In the genomic region with DNA sequence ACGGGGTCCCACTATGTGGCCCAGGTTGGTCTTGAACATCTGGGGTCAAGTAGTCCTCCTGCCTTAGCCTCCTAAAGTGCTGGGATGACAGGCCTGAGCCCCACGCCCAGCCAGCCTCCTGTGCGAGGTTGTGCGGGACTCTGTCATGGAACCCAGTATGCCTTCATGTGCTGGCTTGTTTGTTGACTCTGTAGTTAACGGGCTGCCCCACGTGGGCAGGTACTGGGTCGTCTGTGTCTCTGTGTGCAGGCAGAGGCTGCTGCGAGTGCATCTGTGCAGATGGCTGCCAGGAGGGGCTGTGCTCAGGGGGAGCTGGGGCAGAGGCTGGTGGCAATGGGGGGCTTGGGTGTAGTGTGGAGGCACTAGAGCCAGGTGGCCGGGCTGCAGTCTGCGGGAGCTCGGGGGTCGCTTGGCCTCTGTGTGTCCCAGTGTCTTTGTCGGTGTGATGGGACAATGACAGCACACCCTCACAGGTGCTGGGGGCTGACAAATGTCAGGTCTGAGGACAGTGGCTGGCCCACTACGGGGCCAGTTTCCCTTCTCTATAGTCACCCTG, we compare ENCODE assay signal across 7 cellular contexts. TPM values are rescaled to one million over a fixed set of nuclear protein-coding genes. Genes with fewer than 3 reads are reported as not detected.
DNase-seq lines count a peak whose midpoint lies in the region; ATAC-seq and TF ChIP-seq lines count a peak whose summit lies in the region.
"Not testable (repeated sequence)": the region's sequence is repeated elsewhere in the genome, so short reads cannot be mapped to it uniquely, and the experiment has no call there.
"Had no signal": no experiment of that assay in that cellular context is flagged by ENCODE, and none has a peak within 500 bp of the region (broad histone marks: within the 10 kb centered on the region; RNA-seq: fewer than 3 reads in every experiment).

No MANE protein-coding gene starts in this region.

- POLR2A ChIA-PET in HEK293 (lab: Yijun Ruan, JAX): interaction anchor here (1.1 kb wide), 1 partner anchor 10 kb away, joined by 3 read pairs; no protein-coding TSS in a partner anchor
- POLR2A ChIA-PET in IMR-90 (lab: Charles Lee; ENCODE audit: unreplicated experiment): not testable (repeated sequence)

- CTCF ChIA-PET in HEK293 (lab: Yijun Ruan, JAX): interaction anchor here (1.3 to 1.6 kb wide), 2 partner anchors 124 to 141 kb away, joined by 4 read pairs; no protein-coding TSS in a partner anchor
- CTCF ChIA-PET in IMR-90 (lab: Yijun Ruan, JAX): not testable (repeated sequence)

- ATAC-seq in IMR-90 (ENCODE audit: low read depth): not testable (repeated sequence)

- H2AK9ac ChIP-seq in IMR-90 (replicated peaks; ENCODE audit: low read depth, low read length, poor library complexity): not testable (repeated sequence)

- not testable (repeated sequence) for H2BK5ac ChIP-seq in IMR-90 (ENCODE audit: low read depth, low read length, poor library complexity, severe bottlenecking); neuronal stem cell (ENCODE audit: low read length)

- H3K9me3 ChIP-seq in HEK293 (ENCODE audit: control insufficient read depth, insufficient read depth, low read depth, low read length); IMR-90 (ENCODE audit: control insufficient read depth, insufficient read depth, low read length); endodermal cell (ENCODE audit: control insufficient read depth, low read length); neuronal stem cell (replicated peaks in 1 of 2; ENCODE audit: control insufficient read depth in 2 of 2, insufficient read depth in 1 of 2, low read depth in 1 of 2, low read length in 2 of 2): not testable (repeated sequence)

- not testable (repeated sequence) for H3K27me3 ChIP-seq in IMR-90 (ENCODE audit: control insufficient read depth, insufficient read depth, low read length); endodermal cell (ENCODE audit: control insufficient read depth, insufficient read depth, low read length, poor library complexity, severe bottlenecking); neuronal stem cell (ENCODE audit: control insufficient read depth in 3 of 3, insufficient read depth in 3 of 3, low read depth in 1 of 3, low read length in 3 of 3)

- H2BK12ac ChIP-seq in neuronal stem cell (ENCODE audit: low read length): not testable (repeated sequence)

- not testable (repeated sequence) for H3K9ac ChIP-seq in IMR-90 (ENCODE audit: low read depth, low read length); endodermal cell (ENCODE audit: extremely low read depth, low read length, poor library complexity, severe bottlenecking); neuronal stem cell (ENCODE audit: low read depth, low read length, poor library complexity)

- H3K23ac ChIP-seq in IMR-90 (ENCODE audit: low read depth, low read length): not testable (repeated sequence)
- peak overlapping the region; percentile 65 for H3K23ac ChIP-seq in neuronal stem cell (ENCODE audit: low read depth, low read length, poor library complexity)

- DNase-seq in IMR-90; endodermal cell; neuronal stem cell (ENCODE audit: low spot score): not testable (repeated sequence)
- peak; percentile 57 for DNase-seq in NCI-H2171 treated with DMSO at 0.1 percent for 48 hours (lab: John Stamatoyannopoulos, UW)
- DNase-seq in posterior vena cava (ENCODE audit: low spot score): peak; percentile 77

- H2BK20ac ChIP-seq in IMR-90 (ENCODE audit: low read depth, low read length): not testable (repeated sequence)

- not testable (repeated sequence) for H4K20me1 ChIP-seq in IMR-90 (ENCODE audit: insufficient read depth, low read length)

- not testable (repeated sequence) for H2AFZ ChIP-seq in IMR-90 (replicated peaks; ENCODE audit: low read length, poor library complexity); neuronal stem cell (ENCODE audit: low read length)

- H4K8ac ChIP-seq in IMR-90 (ENCODE audit: low read depth in 2 of 2, low read length in 2 of 2); neuronal stem cell (ENCODE audit: low read depth, low read length): not testable (repeated sequence)

- not testable (repeated sequence) for H3K14ac ChIP-seq in IMR-90 (replicated peaks; ENCODE audit: low read depth, low read length); neuronal stem cell (ENCODE audit: low read length)

- not testable (repeated sequence) for H3K79me1 ChIP-seq in IMR-90 (ENCODE audit: low read depth in 1 of 2, low read length in 2 of 2); neuronal stem cell (ENCODE audit: low read depth, low read length)

- H3K9me3 Mint-ChIP-seq in endodermal cell: not testable (repeated sequence)

- H3K36me3 Mint-ChIP-seq in endodermal cell (ENCODE audit: low read depth): not testable (repeated sequence)

- not testable (repeated sequence) for BruUV-seq in IMR-90 (replicated peaks; lab: Mats Ljungman, UMichigan)

- H3K9me1 ChIP-seq in IMR-90 (ENCODE audit: insufficient read depth, low read length): not testable (repeated sequence)

- not testable (repeated sequence) for H3K4me3 Mint-ChIP-seq in endodermal cell

- not testable (repeated sequence) for H3K4me1 Mint-ChIP-seq in endodermal cell

- WGBS in IMR-90 (ENCODE audit: extremely low coverage in 2 of 2, insufficient read length in 1 of 2), 2 experiments: 92% methylated on average over 10 of the region's 14 CpGs; no CpG with 5 or more reads in 1 of the 2 experiments
- WGBS in endodermal cell (ENCODE audit: insufficient coverage in 1 of 2, insufficient read length in 1 of 2), 2 experiments: 89 to 100% methylated on average over 4 to 14 of the region's 14 CpGs
- WGBS in neuronal stem cell (ENCODE audit: extremely low coverage in 2 of 2, insufficient read length in 2 of 2, insufficient replicate concordance in 1 of 2), 2 donors: no CpG with 5 or more reads among the region's 14 CpGs

- not testable (repeated sequence) for H4K91ac ChIP-seq in IMR-90 (ENCODE audit: insufficient read depth, low read depth, low read length); neuronal stem cell (ENCODE audit: low read depth, low read length, poor library complexity)

- H3K27ac ChIP-seq in HEK293 (ENCODE audit: extremely low read depth, low read depth, low read length); IMR-90 (ENCODE audit: insufficient read depth, low read length); endodermal cell (ENCODE audit: low read depth, low read length); neuronal stem cell (replicated peaks; ENCODE audit: low read length): not testable (repeated sequence)

- not testable (repeated sequence) for H3K4me3 ChIP-seq in HEK293 (ENCODE audit: low read depth, low read length); IMR-90 (ENCODE audit: insufficient read depth, low read depth, low read length); endodermal cell (ENCODE audit: low read length); neuronal stem cell (ENCODE audit: low read length in 2 of 2)

- not testable (repeated sequence) for H3K27me3 Mint-ChIP-seq in endodermal cell (ENCODE audit: insufficient read depth)

- peak overlapping the region; percentile 25 for H3K27ac Mint-ChIP-seq in endodermal cell

- not testable (repeated sequence) for H2BK15ac ChIP-seq in IMR-90 (ENCODE audit: low read depth, low read length); neuronal stem cell (ENCODE audit: low read length)

- not testable (repeated sequence) for H4K5ac ChIP-seq in IMR-90 (ENCODE audit: low read depth, low read length)

- in situ Hi-C loops in IMR-90 (cut with MboI; ENCODE audit: low sequenced_read_pairs): loop anchor here (10.0 kb wide), 1 partner anchor 129 kb away; no protein-coding TSS in a partner anchor

- intact Hi-C loops in IMR-90 (cut with micrococcal nuclease): not testable (repeated sequence)
- intact Hi-C loops in posterior vena cava (cut with DNase I): loop anchor here in 1 of 2 donors (10.0 kb wide), 1 partner anchor 129 kb away; no protein-coding TSS in a partner anchor

- TF ChIP-seq RAD21 in IMR-90 (IDR thresholded peaks at IDR 0.05; ENCODE audit: low read length): not testable (repeated sequence)

- not testable (repeated sequence) for H3K36me3 ChIP-seq in HEK293 (ENCODE audit: control insufficient read depth in 2 of 2, insufficient read depth in 1 of 2, low read length in 2 of 2); IMR-90 (ENCODE audit: control insufficient read depth, insufficient read depth, low read length); endodermal cell (ENCODE audit: control insufficient read depth, insufficient read depth, low read length); neuronal stem cell (replicated peaks in 1 of 2; ENCODE audit: control insufficient read depth in 2 of 2, insufficient read depth in 2 of 2, low read length in 2 of 2)

- TF ChIP-seq POLR2A in IMR-90 (IDR thresholded peaks at IDR 0.05; ENCODE audit: low read depth, low read length): not testable (repeated sequence)

- 0 out of 2 replicates have a peak overlapping the region, but pooled peaks have one; percentile 3 for H2AK5ac ChIP-seq in IMR-90 (ENCODE audit: low read depth, low read length)
- H2AK5ac ChIP-seq in neuronal stem cell (ENCODE audit: low read depth, low read length): not testable (repeated sequence)

- H3K56ac ChIP-seq in IMR-90 (ENCODE audit: extremely low read depth, insufficient read depth, low read length): not testable (repeated sequence)

- H2BK120ac ChIP-seq in IMR-90 (ENCODE audit: low read depth, low read length); neuronal stem cell (ENCODE audit: low read depth, low read length): not testable (repeated sequence)

- H3K4me2 ChIP-seq in IMR-90 (ENCODE audit: low read depth, low read length); neuronal stem cell (ENCODE audit: insufficient read depth, low read length, poor library complexity, severe bottlenecking): not testable (repeated sequence)

- not testable (repeated sequence) for H3K4me1 ChIP-seq in HEK293 (ENCODE audit: control insufficient read depth, insufficient read depth, low read length); IMR-90 (ENCODE audit: control insufficient read depth, insufficient read depth, low read length); endodermal cell (ENCODE audit: control insufficient read depth, insufficient read depth, low read length); neuronal stem cell (ENCODE audit: control insufficient read depth in 2 of 2, insufficient read depth in 1 of 2, low read depth in 1 of 2, low read length in 2 of 2)

- not testable (repeated sequence) for H3K18ac ChIP-seq in IMR-90 (ENCODE audit: low read depth, low read length); neuronal stem cell (ENCODE audit: low read length)

- not testable (repeated sequence) for TF ChIP-seq CTCF in HEK293 (tag by site-specific recombination; IDR thresholded peaks at IDR 0.05); IMR-90 (conservative IDR thresholded peaks at IDR 0.05; ENCODE audit: low read depth, low read length); endodermal cell (conservative IDR thresholded peaks at IDR 0.05)

- H3K4ac ChIP-seq in IMR-90 (ENCODE audit: low read depth, low read length); neuronal stem cell (ENCODE audit: low read length): not testable (repeated sequence)

- dilution Hi-C loops in IMR-90 (cut with HindIII; ENCODE audit: low sequenced_read_pairs, unreplicated experiment): not testable (repeated sequence)

RNA-seq across cellular contexts. Expression of a gene that starts 6.0 kb away (rescaled TPM):
- total RNA-seq in IMR-90 (2012; rRNA removed): under 0.01 TPM in 1 of 2 replicates, not detected in the other
- polyA plus RNA-seq in IMR-90 (2012; rRNA removed): 0.09 and 0.11 TPM in 2 replicates
- 0.09 and 0.10 TPM in 2 replicates for polyA plus RNA-seq in IMR-90 (2012; cell fraction: cytosol; rRNA removed)
- polyA plus RNA-seq in IMR-90 (2012; cell fraction: nucleus; rRNA removed; ENCODE audit: low replicate concordance): 0.28 and 0.30 TPM in 2 replicates
- under 1 TPM in 1 of 2 donors, not detected in 1; 0.40 TPM for total RNA-seq in endodermal cell
- not detected for polyA plus RNA-seq in endodermal cell (2013, experiment 1 of 2)
- polyA plus RNA-seq in endodermal cell (2013, experiment 2 of 2): not detected
- polyA plus RNA-seq in neuronal stem cell (2013, experiment 1 of 2): 0.29 TPM
- 0.30 TPM for polyA plus RNA-seq in neuronal stem cell (2013, experiment 2 of 2)
- under 1 TPM; 0.19 to 0.23 TPM for total RNA-seq in posterior vena cava
- total RNA-seq: A172 had no signal
